11 cellular contexts compared by ENCODE assay signal in the genomic region with DNA sequence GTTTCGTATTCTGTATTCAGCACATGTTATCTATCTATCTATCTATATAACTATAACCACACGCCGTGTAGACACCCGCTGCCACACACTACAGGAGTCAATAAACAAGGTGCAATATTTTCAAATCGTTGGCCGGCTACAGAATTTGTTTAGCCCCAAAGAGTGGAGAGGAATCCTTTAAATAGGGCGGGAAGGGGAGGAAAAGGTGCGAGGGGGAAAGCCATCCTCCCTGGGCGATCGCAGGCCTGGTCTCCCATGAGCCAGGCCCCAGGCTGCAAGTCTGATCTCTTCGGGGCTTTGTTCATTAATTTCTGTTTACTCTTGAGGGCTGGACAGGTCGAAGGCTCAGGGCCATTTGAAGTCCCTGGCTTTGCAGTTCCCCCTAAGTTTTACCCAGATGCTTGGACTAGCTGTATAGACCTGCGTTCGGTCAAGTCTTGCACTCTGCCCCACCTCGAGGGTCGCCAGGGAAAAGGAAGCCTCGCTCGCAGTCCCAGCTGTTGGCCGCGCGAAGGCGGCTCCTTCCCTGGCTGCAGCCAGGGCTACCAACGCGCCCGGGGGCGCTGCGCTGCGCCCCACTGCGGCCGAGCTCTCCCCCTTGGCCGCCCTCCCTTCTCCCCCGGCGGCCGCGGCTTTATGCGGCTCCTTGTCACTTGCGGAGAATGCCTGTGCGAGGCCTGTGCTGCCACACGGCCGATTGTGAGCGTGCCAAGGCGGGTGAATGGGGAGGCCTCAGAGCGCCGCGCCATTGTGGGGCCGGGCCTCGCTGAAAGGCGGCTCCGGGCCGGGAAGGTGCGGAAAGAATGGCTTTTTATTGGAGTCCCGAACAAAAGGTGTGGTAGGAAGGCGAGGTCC. TPM values are rescaled to one million over a fixed set of nuclear protein-coding genes. Genes with fewer than 3 reads are reported as not detected.
A peak's percentile ranks its signal among the peaks of the same experiment; 100 is the strongest.
DNase-seq lines count a peak whose midpoint lies in the region; ATAC-seq and TF ChIP-seq lines count a peak whose summit lies in the region.
"Had no signal": no experiment of that assay in that cellular context is flagged by ENCODE, and none has a peak within 500 bp of the region (broad histone marks: within the 10 kb centered on the region; RNA-seq: fewer than 3 reads in every experiment).

No MANE protein-coding gene starts in this region.

- TF ChIP-seq POLR2A in suprapubic skin (IDR thresholded peaks at IDR 0.05) (no peak), testis (IDR thresholded peaks at IDR 0.05) (no peak)

- H2BK12ac ChIP-seq in mesenchymal stem cell (ENCODE audit: low read length in 2 of 2), result peak overlapping the region; percentile 49 to 83

- H2AFZ ChIP-seq in mesenchymal stem cell (ENCODE audit: low read depth, low read length), result no peak overlapping the region

- no peaks in the 10 kb centered on the region for H3K36me3 Mint-ChIP-seq in activated naive CD4-positive, alpha-beta T cell treated with anti-CD3 and anti-CD28 coated beads, Interleukin-2, amount 50 U/mL, for 24 hours
- H3K36me3 Mint-ChIP-seq in activated naive CD8-positive, alpha-beta T cell treated with anti-CD3 and anti-CD28 coated beads, Interleukin-2, amount 10 ng/mL, durations not matched to agents 7 days and 5 days, result peaks cover 3% of the 10 kb centered on the region

- no peak for DNase-seq in activated naive CD4-positive, alpha-beta T cell (lab: John Stamatoyannopoulos, UW)
- no peak for DNase-seq in activated naive CD8-positive, alpha-beta T cell treated with anti-CD3 and anti-CD28 coated beads, Interleukin-2, amount 10 ng/mL, durations not matched to agents 7 days and 5 days
- DNase-seq in mesenchymal stem cell (peak; percentile 79), suprapubic skin (ENCODE audit: low spot score in 2 of 2) (no peak), testis (no peak), AG08396 (ENCODE audit: low spot score) (no peak)
- DNase-seq: activated gamma-delta T cell; stimulated activated CD4-positive, alpha-beta T cell treated with anti-CD3 and anti-CD28 coated beads, Interleukin-4, amount 100 ng/mL, for 1 hour had no signal

- H4K91ac ChIP-seq in mesenchymal stem cell (ENCODE audit: low read length), result peak overlapping the region; percentile 65

- H3K4me1 ChIP-seq in mesenchymal stem cell (ENCODE audit: control insufficient read depth, insufficient read depth, low read depth, low read length), result peaks cover 33% of the 10 kb centered on the region
- peaks cover 59% of the 10 kb centered on the region for H3K4me1 ChIP-seq in suprapubic skin
- peaks cover 9% of the 10 kb centered on the region for H3K4me1 ChIP-seq in testis

- peaks cover 40% of the 10 kb centered on the region for H3K4me1 Mint-ChIP-seq in activated naive CD4-positive, alpha-beta T cell treated with anti-CD3 and anti-CD28 coated beads, Interleukin-2, amount 50 U/mL, for 24 hours
- peaks cover 21% of the 10 kb centered on the region for H3K4me1 Mint-ChIP-seq in activated naive CD8-positive, alpha-beta T cell treated with anti-CD3 and anti-CD28 coated beads, Interleukin-2, amount 10 ng/mL, durations not matched to agents 7 days and 5 days

- H3K9ac ChIP-seq in mesenchymal stem cell (ENCODE audit: low read length), result no peak overlapping the region

- no peak overlapping the region for H3K27ac Mint-ChIP-seq in activated naive CD4-positive, alpha-beta T cell treated with anti-CD3 and anti-CD28 coated beads, Interleukin-2, amount 50 U/mL, for 24 hours
- no peak overlapping the region for H3K27ac Mint-ChIP-seq in activated naive CD8-positive, alpha-beta T cell treated with anti-CD3 and anti-CD28 coated beads, Interleukin-2, amount 10 ng/mL, durations not matched to agents 7 days and 5 days

- intact Hi-C loops in testis (cut with DNase I; ENCODE audit: low total_unique reads), result no loop called here

- no peak for TF ChIP-seq EP300 in suprapubic skin (IDR thresholded peaks at IDR 0.05)

- H3K79me1 ChIP-seq in mesenchymal stem cell (replicated peaks; ENCODE audit: low read length, poor library complexity, severe bottlenecking), result no peaks in the 10 kb centered on the region

- H2BK5ac ChIP-seq in mesenchymal stem cell (ENCODE audit: low read depth, low read length, poor library complexity, severe bottlenecking), result no peak overlapping the region

- H2AK5ac ChIP-seq in mesenchymal stem cell (ENCODE audit: low read length, severe bottlenecking), result no peak overlapping the region

- peak overlapping the region; percentile 96 to 99 for H3K4ac ChIP-seq in mesenchymal stem cell (ENCODE audit: low read depth in 1 of 2, low read length in 2 of 2)

- no peak for TF ChIP-seq CTCF in suprapubic skin (IDR thresholded peaks at IDR 0.05)
- TF ChIP-seq CTCF in testis (IDR thresholded peaks at IDR 0.05), result no peak

- no peaks in the 10 kb centered on the region for H3K36me3 ChIP-seq in mesenchymal stem cell (ENCODE audit: control insufficient read depth in 1 of 2, insufficient read depth in 2 of 2, low read depth in 1 of 2, low read length in 2 of 2)
- no peaks in the 10 kb centered on the region for H3K36me3 ChIP-seq in suprapubic skin
- no peaks in the 10 kb centered on the region for H3K36me3 ChIP-seq in testis (ENCODE audit: low read depth, missing control alignments)

- peak overlapping the region; percentile 91 to 94 for H3K14ac ChIP-seq in mesenchymal stem cell (ENCODE audit: low read length in 2 of 2)

- WGBS in mesenchymal stem cell, result 2% methylated on average over 44 of the region's 53 CpGs
- 11% methylated on average over 35 of the region's 53 CpGs for WGBS in suprapubic skin
- WGBS in testis, 2 donors, result 7 to 12% methylated on average over 15 to 38 of the region's 53 CpGs

- peaks cover 64% of the 10 kb centered on the region for H3K27me3 Mint-ChIP-seq in activated naive CD4-positive, alpha-beta T cell treated with anti-CD3 and anti-CD28 coated beads, Interleukin-2, amount 50 U/mL, for 24 hours
- H3K27me3 Mint-ChIP-seq in activated naive CD8-positive, alpha-beta T cell treated with anti-CD3 and anti-CD28 coated beads, Interleukin-2, amount 10 ng/mL, durations not matched to agents 7 days and 5 days, result peaks cover 84% of the 10 kb centered on the region

- H3K4me3 Mint-ChIP-seq in activated naive CD4-positive, alpha-beta T cell treated with anti-CD3 and anti-CD28 coated beads, Interleukin-2, amount 50 U/mL, for 24 hours, result peak overlapping the region; percentile 38
- H3K4me3 Mint-ChIP-seq in activated naive CD8-positive, alpha-beta T cell treated with anti-CD3 and anti-CD28 coated beads, Interleukin-2, amount 10 ng/mL, durations not matched to agents 7 days and 5 days, result peak overlapping the region; percentile 50

- H3K4me3 ChIP-seq in mesenchymal stem cell (ENCODE audit: insufficient read depth in 1 of 2, low read depth in 1 of 2, low read length in 2 of 2), result no peak overlapping the region
- H3K4me3 ChIP-seq in suprapubic skin, result peak overlapping the region; percentile 50
- H3K4me3 ChIP-seq in testis, result peak overlapping the region in 1 of 2 donors; percentile 10

- H2BK120ac ChIP-seq in mesenchymal stem cell (ENCODE audit: low read depth, low read length), result peak overlapping the region; percentile 81

- H2BK15ac ChIP-seq in mesenchymal stem cell (ENCODE audit: low read depth, poor library complexity, severe bottlenecking), result peak overlapping the region; percentile 44

- H3K27me3 ChIP-seq in mesenchymal stem cell (ENCODE audit: control insufficient read depth in 1 of 2, insufficient read depth in 1 of 2, low read length in 2 of 2) (peaks cover 95 to 96% of the 10 kb centered on the region in 2 experiments), suprapubic skin (peaks cover 100% of the 10 kb centered on the region), testis (peaks cover 2% of the 10 kb centered on the region)

- H3K9me3 ChIP-seq in mesenchymal stem cell (ENCODE audit: control insufficient read depth, low read length), result peaks cover 16% of the 10 kb centered on the region
- no peaks in the 10 kb centered on the region for H3K9me3 ChIP-seq in suprapubic skin
- H3K9me3 ChIP-seq in testis, result no peaks in the 10 kb centered on the region

- ATAC-seq in activated naive CD8-positive, alpha-beta T cell treated with anti-CD3 and anti-CD28 coated beads, Interleukin-2, amount 10 ng/mL, durations not matched to agents 7 days and 5 days (ENCODE audit: low read depth), result peak; percentile 17
- ATAC-seq in HG03378 (IDR thresholded peaks at IDR 0.05; ENCODE audit: unreplicated experiment), result no peak

- peak overlapping the region in 1 of 2 experiments; percentile 91 for H3K23ac ChIP-seq in mesenchymal stem cell (ENCODE audit: low read length in 2 of 2)

- POLR2A ChIA-PET in activated naive CD8-positive, alpha-beta T cell treated with anti-CD3 and anti-CD28 coated beads, Interleukin-2, amount 10 ng/mL, durations not matched to agents 7 days and 5 days (lab: Charles Lee), result no interaction called here

- no peak overlapping the region for H3K27ac ChIP-seq in mesenchymal stem cell (ENCODE audit: low read length, poor library complexity, severe bottlenecking)
- no peak overlapping the region for H3K27ac ChIP-seq in suprapubic skin
- no peak overlapping the region for H3K27ac ChIP-seq in testis

- peak overlapping the region; percentile 63 for H4K8ac ChIP-seq in mesenchymal stem cell (ENCODE audit: low read length)

- H3K4me2 ChIP-seq in mesenchymal stem cell (ENCODE audit: low read length, poor library complexity, severe bottlenecking), result peak overlapping the region; percentile 57

- no peaks in the 10 kb centered on the region for H3K9me3 Mint-ChIP-seq in activated naive CD4-positive, alpha-beta T cell treated with anti-CD3 and anti-CD28 coated beads, Interleukin-2, amount 50 U/mL, for 24 hours
- no peaks in the 10 kb centered on the region for H3K9me3 Mint-ChIP-seq in activated naive CD8-positive, alpha-beta T cell treated with anti-CD3 and anti-CD28 coated beads, Interleukin-2, amount 10 ng/mL, durations not matched to agents 7 days and 5 days

- peak overlapping the region; percentile 79 to 97 for H3K18ac ChIP-seq in mesenchymal stem cell (ENCODE audit: low read depth in 1 of 2, low read length in 2 of 2)

RNA-seq across cellular contexts. Expression of gene NKX2-3, which starts 3.9 kb away (rescaled TPM):
- total RNA-seq in activated naive CD8-positive, alpha-beta T cell treated with anti-CD3 and anti-CD28 coated beads, Interleukin-2, amount 10 ng/mL, durations not matched to agents 7 days and 5 days, result not detected
- 59.0 TPM for polyA plus RNA-seq in mesenchymal stem cell (2013, experiment 1 of 2)
- 58.4 TPM for polyA plus RNA-seq in mesenchymal stem cell (2013, experiment 2 of 2)
- total RNA-seq in suprapubic skin, result not detected
- total RNA-seq in testis, result under 1 TPM; 0.19 to 0.24 TPM
- polyA plus RNA-seq in testis (ENCODE audit: insufficient read depth, low read depth, low replicate concordance), result 0.16 TPM
- total RNA-seq: glomerular endothelial cell had no signal
